Comparison of ENCODE assay signal across 1 cellular context in genomic region chr1:153608742-153609584, GRCh38.
TF ChIP-seq lines count a peak whose summit lies in the region.

No MANE protein-coding gene starts in this region.

TF ChIP-seq in SK-N-SH, 30 proteins besides CTCF, POLR2A, EP300 and RAD21 (continued from another document):
- TF ChIP-seq USF2 (IDR thresholded peaks at IDR 0.05; ENCODE audit: borderline replicate concordance, low read depth, low read length) (no peak), REST (IDR thresholded peaks at IDR 0.05; ENCODE audit: low read depth, low read length) (no peak), TEAD4 (IDR thresholded peaks at IDR 0.05; ENCODE audit: borderline replicate concordance, insufficient read depth) (peak; percentile 43; the same call in 1 of the 2 replicates), ELF1 (IDR thresholded peaks at IDR 0.05) (no peak), MAX (IDR thresholded peaks at IDR 0.05; ENCODE audit: low read depth) (peak; percentile 83), YY1 (IDR thresholded peaks at IDR 0.05; ENCODE audit: low read depth) (peak; percentile 53; the same call in 1 of the 2 replicates), USF1 (IDR thresholded peaks at IDR 0.05; ENCODE audit: borderline replicate concordance, low read depth) (no peak), SIN3A (IDR thresholded peaks at IDR 0.05; ENCODE audit: borderline replicate concordance, low read depth, low read length) (peak; percentile 77; the same call in 1 of the 2 replicates), FOXJ3 (CRISPR knock-in tag; IDR thresholded peaks at IDR 0.05) (no peak), MEF2A (IDR thresholded peaks at IDR 0.05; ENCODE audit: borderline replicate concordance, low read depth) (no peak), NFIC (IDR thresholded peaks at IDR 0.05; ENCODE audit: borderline replicate concordance) (no peak), GATA2 (CRISPR knock-in tag; IDR thresholded peaks at IDR 0.05) (no peak), RFX5 (IDR thresholded peaks at IDR 0.05; ENCODE audit: low read length) (no peak)
